In the genomic region with DNA sequence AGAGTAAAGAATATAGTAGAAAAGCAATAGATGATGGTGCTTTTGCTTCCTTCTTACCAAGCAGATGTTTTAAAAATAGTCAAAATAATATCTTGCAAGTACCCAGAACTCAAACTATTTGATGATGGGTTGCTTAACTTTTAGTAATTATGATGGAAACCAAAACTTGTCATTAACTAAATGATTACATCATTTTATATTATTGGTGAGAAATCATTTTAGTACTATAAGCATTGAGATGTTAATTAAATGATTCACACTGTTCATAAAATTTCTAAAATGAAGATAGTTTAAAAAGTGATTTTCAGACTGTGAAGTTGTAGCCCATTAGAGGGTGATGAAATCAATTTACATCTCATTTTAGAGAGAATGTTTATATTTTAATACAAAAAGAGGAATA, we compare ENCODE assay signal across 22 cellular contexts.
"Had no signal": no experiment of that assay in that cellular context is flagged by ENCODE, and none has a peak within 500 bp of the region (broad histone marks: within the 10 kb centered on the region; RNA-seq: fewer than 3 reads in every experiment).

No MANE protein-coding gene starts in this region.

- DNase-seq: IMR-90, Kasumi-1, MM.1S, NCI-H1092 treated with DMSO at 0.1 percent for 48 hours, NCI-H1436, NCI-H187, NCI-H2029, NCI-H2081 treated with DMSO at 0.1 percent for 48 hours, NCI-H2171, NCI-H226, NCI-H446, NCI-H510A, NCI-H524 treated with DMSO at 0.1 percent for 48 hours, NCI-H69, NCI-H774, Right ventricle myocardium superior, RPMI8226, SIG-M5 had no signal

- H3K27ac ChIP-seq: KMS-11, SJSA1, SK-N-MC had no signal

- H3K9ac ChIP-seq: KMS-11 had no signal

- H3K9me3 ChIP-seq: SJSA1 had no signal

- H3K4me3 ChIP-seq: SJSA1 had no signal

- H3K36me3 ChIP-seq: SJSA1 had no signal

- FAIRE-seq: RCC 7860 had no signal

- H3K4me1 ChIP-seq: SJSA1 had no signal

- H3K4me2 ChIP-seq: KMS-11 had no signal
